Comparison of ENCODE assay signal across 9 cellular contexts in genomic region chr1:37553598-37553926, GRCh38. TPM values are rescaled to one million over a fixed set of nuclear protein-coding genes. Genes with fewer than 3 reads are reported as not detected.
DNase-seq lines count a peak whose midpoint lies in the region; ATAC-seq and TF ChIP-seq lines count a peak whose summit lies in the region.
"Had no signal": no experiment of that assay in that cellular context is flagged by ENCODE, and none has a peak within 500 bp of the region (broad histone marks: within the 10 kb centered on the region; RNA-seq: fewer than 3 reads in every experiment).

No MANE protein-coding gene starts in this region.

- H3K36me3 ChIP-seq in HCT116 (ENCODE audit: control insufficient read depth in 1 of 2, insufficient read depth in 2 of 2, low read length in 2 of 2) (peaks cover 20 to 22% of the 10 kb centered on the region in 2 experiments; a peak in 3 of 4 replicates), gastroesophageal sphincter (peaks cover 0 to 41% of the 10 kb centered on the region in 2 donors), spleen (peaks cover 0 to 41% (median 19%) of the 10 kb centered on the region in 6 donors)

- intact Hi-C loops in HCT116 (cut with micrococcal nuclease) = loop anchor here (5.0 kb wide), 2 partner anchors 101 to 139 kb away; partner anchors contain the start of gene CDCA8
- intact Hi-C loops in spleen (cut with DNase I; ENCODE audit: low total_unique reads) = loop anchor here (2.0 to 5.0 kb wide), 2 partner anchors 39 to 44 kb away; partner anchors contain the start of genes GNL2 and MEAF6

- peak; percentile 24; the same call in 1 of the 2 replicates for ATAC-seq in HCT116
- peak; percentile 20 for ATAC-seq in T-helper 17 cell
- ATAC-seq in gastroesophageal sphincter = no peak
- ATAC-seq in HG03196 (IDR thresholded peaks at IDR 0.05; ENCODE audit: unreplicated experiment) = no peak
- no peak for ATAC-seq in GM21825 (IDR thresholded peaks at IDR 0.05; ENCODE audit: unreplicated experiment)

- H3K9me2 ChIP-seq in HCT116 (ENCODE audit: insufficient read depth) = no peaks in the 10 kb centered on the region

- H3K4me1 Mint-ChIP-seq in T-helper 17 cell = peaks cover 28% of the 10 kb centered on the region

- H3K27ac ChIP-seq in HCT116 (ENCODE audit: low read depth, low read length) = peak overlapping the region; percentile 71
- H3K27ac ChIP-seq in gastroesophageal sphincter = peak overlapping the region; percentile 89 to 94 (median 92)
- H3K27ac ChIP-seq in spleen = peak overlapping the region; percentile 86 to 96 (median 92)

- RAD21 ChIA-PET in HCT116 (lab: Charles Lee; ENCODE audit: low non-redundant PET in 1 of 2, low total read pairs in 2 of 2, uncharacterized antibody in 2 of 2, unreplicated experiment in 2 of 2) = no interaction called here

- peak overlapping the region; percentile 89 for H3K4me2 ChIP-seq in HCT116 (ENCODE audit: low read length)

- H3K4me3 Mint-ChIP-seq in T-helper 17 cell = peak overlapping the region; percentile 100

- H3K27ac Mint-ChIP-seq in T-helper 17 cell = peak overlapping the region; percentile 94

- TF ChIP-seq EP300 in gastroesophageal sphincter (IDR thresholded peaks at IDR 0.05) = no peak

- no peak for TF ChIP-seq CTCF in HCT116 (IDR thresholded peaks at IDR 0.05 in 2 of 3, conservative IDR thresholded peaks at IDR 0.05 in 1 of 3; ENCODE audit: borderline replicate concordance in 1 of 3, insufficient read depth in 1 of 3, low read depth in 2 of 3, low read length in 2 of 3)
- TF ChIP-seq CTCF in gastroesophageal sphincter (IDR thresholded peaks at IDR 0.05) = no peak
- no peak for TF ChIP-seq CTCF in spleen (IDR thresholded peaks at IDR 0.05 in 8 of 11, conservative IDR thresholded peaks at IDR 0.05 in 3 of 11)
- TF ChIP-seq CTCF in GM20000 (IDR thresholded peaks at IDR 0.05; ENCODE audit: extremely low read depth, missing control alignments) = no peak

- H3K9me3 ChIP-seq in HCT116 (ENCODE audit: control insufficient read depth in 1 of 2, insufficient read depth in 1 of 2, low read depth in 1 of 2, low read length in 2 of 2) (no peaks in the 10 kb centered on the region), T-helper 17 cell (ENCODE audit: control insufficient read depth, low read length, poor library complexity, severe bottlenecking) (no peaks in the 10 kb centered on the region), gastroesophageal sphincter (no peaks in the 10 kb centered on the region), spleen (no peaks in the 10 kb centered on the region)

- TF ChIP-seq RAD21 in HCT116 (IDR thresholded peaks at IDR 0.05; ENCODE audit: low read depth) = no peak

- H3K27me3 ChIP-seq in HCT116 (ENCODE audit: insufficient read depth, low read length) (no peaks in the 10 kb centered on the region), gastroesophageal sphincter (no peaks in the 10 kb centered on the region), spleen (replicated peaks in 1 of 7) (peaks cover 0 to 13% (median 0%) of the 10 kb centered on the region in 7 donors)

- H3K79me2 ChIP-seq in HCT116 (ENCODE audit: insufficient read depth, low read length) = peaks cover 54% of the 10 kb centered on the region

- TF ChIP-seq POLR2A in HCT116 (IDR thresholded peaks at IDR 0.05; ENCODE audit: borderline replicate concordance, extremely low read depth, insufficient read depth, insufficient read length) (no peak), gastroesophageal sphincter (IDR thresholded peaks at IDR 0.05) (no peak), spleen (IDR thresholded peaks at IDR 0.05) (no peak)

- peaks cover 7% of the 10 kb centered on the region for H3K36me3 Mint-ChIP-seq in T-helper 17 cell (ENCODE audit: low read depth)

- peak overlapping the region; percentile 89 for H3K9ac ChIP-seq in HCT116 (ENCODE audit: low read length)

- H2AFZ ChIP-seq in HCT116 (ENCODE audit: low read depth, low read length, poor library complexity, severe bottlenecking) = no peak overlapping the region

- H3K27me3 Mint-ChIP-seq in T-helper 17 cell = peaks cover 13% of the 10 kb centered on the region

- H3K4me1 ChIP-seq in HCT116 (ENCODE audit: control insufficient read depth in 1 of 2, insufficient read depth in 2 of 2, low read length in 2 of 2) = peaks cover 15 to 28% of the 10 kb centered on the region in 2 experiments
- H3K4me1 ChIP-seq in gastroesophageal sphincter = peaks cover 0 to 63% (median 19%) of the 10 kb centered on the region in 3 donors
- H3K4me1 ChIP-seq in spleen = peaks cover 10 to 65% (median 44%) of the 10 kb centered on the region in 6 donors

- peak overlapping the region; percentile 98 to 99 for H3K4me3 ChIP-seq in HCT116 (replicated peaks in 1 of 2; ENCODE audit: low read depth in 1 of 2, low read length in 2 of 2)
- H3K4me3 ChIP-seq in gastroesophageal sphincter = peak overlapping the region; percentile 91 to 99
- H3K4me3 ChIP-seq in spleen = peak overlapping the region; percentile 81 to 100 (median 96)

- WGBS in gastroesophageal sphincter (ENCODE audit: low coverage in 1 of 2), 2 donors = 0 to 8% methylated on average over 7 to 11 of the region's 11 CpGs
- WGBS in spleen, 5 donors = 2 to 8% (median 6%) methylated on average over 11 of the region's 11 CpGs

- POLR2A ChIA-PET in HCT116 (lab: Charles Lee) = interaction anchor here (0.6 kb wide), 1 partner anchor 33 kb away, joined by 3 read pairs; no protein-coding TSS in a partner anchor

- CTCF ChIA-PET in HCT116 (lab: Charles Lee) = interaction anchor here (0.9 kb wide), 1 partner anchor 39 kb away, joined by 3 read pairs; the partner anchor contains the start of gene MEAF6

- H4K20me1 ChIP-seq in HCT116 (ENCODE audit: insufficient read depth) = 0 out of 2 replicates have a peak, but pooled peaks cover 8% of the 10 kb centered on the region

- BruUV-seq in HCT116 (replicated peaks; lab: Mats Ljungman, UMichigan) = TSS peak; percentile 47

- DNase-seq in HCT116 (ENCODE audit: low read depth, low spot score) (no peak), T-helper 17 cell (no peak), spleen (no peak), Ammon's horn (ENCODE audit: low spot score) (no peak), GM20000 (ENCODE audit: low spot score) (no peak)

TF ChIP-seq in HCT116, 20 proteins besides CTCF, POLR2A, EP300 and RAD21:
- TF ChIP-seq ZFX (IDR thresholded peaks at IDR 0.05) = no peak
- no peak for TF ChIP-seq EZH2phosphoT487 (IDR thresholded peaks at IDR 0.05; ENCODE audit: borderline replicate concordance)
- no peak for TF ChIP-seq EGR1 (IDR thresholded peaks at IDR 0.05; ENCODE audit: low read depth)
- TF ChIP-seq ATF3 (IDR thresholded peaks at IDR 0.05) = no peak
- TF ChIP-seq ZBTB33 (IDR thresholded peaks at IDR 0.05; ENCODE audit: extremely low read depth, insufficient replicate concordance, low read length) = no peak
- no peak for TF ChIP-seq POLR2AphosphoS5 (IDR thresholded peaks at IDR 0.05; ENCODE audit: low read depth, low read length)
- no peak for TF ChIP-seq SP1 (IDR thresholded peaks at IDR 0.05; ENCODE audit: low read depth)
TF ChIP-seq in HCT116: peak in this region for 0.

RNA-seq across cellular contexts. Expression of gene SNIP1, which starts 0.5 kb away (rescaled TPM):
- 18.8 TPM for total RNA-seq in HCT116 (2021; ENCODE audit: unreplicated experiment)
- polyA plus RNA-seq in HCT116 (2012) = 6.0 and 6.1 TPM in 2 replicates
- 10 to 100 TPM; 51.1 to 58.5 TPM for total RNA-seq in T-helper 17 cell
- 10 to 100 TPM; 10.3 to 17.8 (median 14.1) TPM for total RNA-seq in gastroesophageal sphincter
- total RNA-seq in spleen = 10 to 100 TPM; 18.7 to 26.6 (median 20.7) TPM
- polyA plus RNA-seq in spleen = 1 to 10 TPM; 4.3 to 6.6 (median 6.0) TPM

RNA-seq across cellular contexts. Expression of gene DNALI1, which starts 3.2 kb away (rescaled TPM):
- total RNA-seq in HCT116 (2021; ENCODE audit: unreplicated experiment) (0.64 TPM), T-helper 17 cell (not detected), gastroesophageal sphincter (10 to 100 TPM; 10.2 to 15.7 (median 12.6) TPM), spleen (1 to 10 TPM in 6 of 7 donors, under 1 TPM in 1; 0.98 to 2.6 (median 1.7) TPM)
- 0.39 and 0.55 TPM in 2 replicates for polyA plus RNA-seq in HCT116 (2012)
- polyA plus RNA-seq in spleen = 1 to 10 TPM; 1.2 to 2.2 (median 1.5) TPM
- total RNA-seq: activated CD8-positive, alpha-beta memory T cell treated with anti-CD3 and anti-CD28 coated beads for 36 hours had no signal

RNA-seq across cellular contexts. Expression of gene MEAF6, which starts 39.0 kb away (rescaled TPM):
- 50.3 TPM for total RNA-seq in HCT116 (2021; ENCODE audit: unreplicated experiment)
- 19.8 and 29.1 TPM in 2 replicates for polyA plus RNA-seq in HCT116 (2012)
- 10 to 100 TPM; 54.7 to 58.0 TPM for total RNA-seq in T-helper 17 cell
- total RNA-seq in gastroesophageal sphincter = 100 to 1,000 TPM in 2 of 4 donors, 10 to 100 TPM in 2; 89.7 to 129 (median 100) TPM
- 10 to 100 TPM; 39.5 to 69.0 (median 51.1) TPM for total RNA-seq in spleen
- polyA plus RNA-seq in spleen = 10 to 100 TPM; 56.5 to 59.8 (median 57.7) TPM

RNA-seq across cellular contexts. Expression of gene GNL2, which starts 42.2 kb away (rescaled TPM):
- 79.2 TPM for total RNA-seq in HCT116 (2021; ENCODE audit: unreplicated experiment)
- polyA plus RNA-seq in HCT116 (2012) = 72.5 and 78.3 TPM in 2 replicates
- 10 to 100 TPM; 54.9 to 59.9 TPM for total RNA-seq in T-helper 17 cell
- 10 to 100 TPM; 26.7 to 43.2 (median 29.7) TPM for total RNA-seq in gastroesophageal sphincter
- 10 to 100 TPM; 28.9 to 58.0 (median 34.8) TPM for total RNA-seq in spleen
- polyA plus RNA-seq in spleen = 10 to 100 TPM; 31.8 to 49.2 (median 41.8) TPM

Comparison
In these comparisons a context has a peak if more than half of its experiments do, and no peak if none do; other contexts are left out.
1. ATAC-seq: peak in HCT116 (single experiment) and T-helper 17 cell (single experiment); none in gastroesophageal sphincter (single experiment), HG03196 (single experiment) and GM21825 (single experiment).
2. Peak in every context shown above with its lines, with median percentiles within 50 percentile points of each other: H3K27ac ChIP-seq and H3K4me3 ChIP-seq.